ENCODE assay signal across 30 cellular contexts in the genomic region with DNA sequence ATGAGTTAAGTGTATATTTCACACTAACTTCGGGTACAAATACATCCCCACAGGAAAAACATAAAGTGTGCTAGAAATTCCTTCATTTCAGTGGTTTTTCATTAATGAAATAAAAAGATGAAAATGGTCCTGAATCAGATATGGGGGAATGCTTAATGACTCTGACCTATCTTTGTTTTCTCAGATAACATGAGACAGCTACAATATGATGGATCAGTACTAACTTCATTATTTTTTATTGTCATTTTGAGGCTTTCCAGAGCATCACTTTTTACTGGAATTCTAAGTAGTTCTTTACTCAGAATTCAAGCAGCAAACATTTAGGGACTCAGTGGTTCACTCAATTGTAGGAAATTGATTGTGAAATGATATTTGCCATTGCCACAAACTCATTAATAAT. TPM values are rescaled to one million over a fixed set of nuclear protein-coding genes. Genes with fewer than 3 reads are reported as not detected.
"Had no signal": no experiment of that assay in that cellular context is flagged by ENCODE, and none has a peak within 500 bp of the region (broad histone marks: within the 10 kb centered on the region; RNA-seq: fewer than 3 reads in every experiment).

No MANE protein-coding gene starts in this region.

- H2AFZ ChIP-seq: neural progenitor cell had no signal

- H3K36me3 Mint-ChIP-seq: immature natural killer cell; naive thymus-derived CD8-positive, alpha-beta T cell; stimulated activated memory B cell treated with anti-CD40 and anti-IgM and Interleukin-4, amounts not matched to agents 10 μg/mL and 1 μg/mL and 100 μg/mL, for 72 hours; type B pancreatic cell had no signal

- H3K4me3 Mint-ChIP-seq: immature natural killer cell; naive thymus-derived CD8-positive, alpha-beta T cell; nephron; neural progenitor cell; stimulated activated memory B cell treated with anti-CD40 and anti-IgM and Interleukin-4, amounts not matched to agents 10 μg/mL and 1 μg/mL and 100 μg/mL, for 72 hours; stimulated activated naive CD8-positive, alpha-beta T cell treated with anti-CD3 and anti-CD28 coated beads, Interleukin-15, amount 100 ng/mL, for 72 hours had no signal

- ATAC-seq: naive thymus-derived CD8-positive, alpha-beta T cell; right lobe of liver; stimulated activated memory B cell treated with anti-CD40 and anti-IgM and Interleukin-4, amounts not matched to agents 10 μg/mL and 1 μg/mL and 100 μg/mL, for 72 hours; stimulated activated naive CD8-positive, alpha-beta T cell treated with anti-CD3 and anti-CD28 coated beads, Interleukin-15, amount 100 ng/mL, for 72 hours had no signal

- H3K27ac ChIP-seq: left ventricle myocardium inferior, neural progenitor cell, ovary, right atrium auricular region, right lobe of liver, tibial nerve, uterus had no signal

- H3K4me1 ChIP-seq: left ventricle myocardium inferior, neural progenitor cell, right atrium auricular region, right lobe of liver, uterus had no signal

- H3K27me3 Mint-ChIP-seq: progenitor cell of endocrine pancreas had no signal

- H3K4me3 ChIP-seq: left ventricle myocardium inferior, lung, neural progenitor cell, ovary, right atrium auricular region, right lobe of liver, smooth muscle cell, tibial nerve, uterus had no signal

- H3K36me3 ChIP-seq: left ventricle myocardium inferior, neural progenitor cell, ovary, right atrium auricular region, right lobe of liver, tibial nerve, uterus had no signal

- DNase-seq: hypothalamus; immature natural killer cell; kidney; left ventricle myocardium inferior; mesendoderm; naive thymus-derived CD8-positive, alpha-beta T cell; ovary; right lobe of liver; stimulated activated CD4-positive, alpha-beta T cell treated with anti-CD3 and anti-CD28 coated beads, Interleukin-1b, Interleukin-23, amount 100 ng/mL, for 48 hours; stimulated activated CD4-positive, alpha-beta T cell treated with anti-CD3 and anti-CD28 coated beads, Interleukin-2, amount 100 ng/mL, for 48 hours; stimulated activated CD4-positive, alpha-beta T cell treated with anti-CD3 and anti-CD28 coated beads, Interleukin-4, amount 100 ng/mL, for 4 hours; stimulated activated CD8-positive, alpha-beta memory T cell treated with anti-CD3 and anti-CD28 coated beads, Interleukin-4, amount 100 ng/mL, for 48 hours; stimulated activated naive CD4-positive, alpha-beta T cell treated with Interleukin-2 at 50 U/mL for 16 hours; stimulated activated naive CD8-positive, alpha-beta T cell treated with anti-CD3 and anti-CD28 coated beads, Interleukin-15, amount 100 ng/mL, for 72 hours; substantia nigra; uterus had no signal

- H3K9me3 Mint-ChIP-seq: nephron; neural progenitor cell; stimulated activated memory B cell treated with anti-CD40 and anti-IgM and Interleukin-4, amounts not matched to agents 10 μg/mL and 1 μg/mL and 100 μg/mL, for 72 hours; stimulated activated naive CD8-positive, alpha-beta T cell treated with anti-CD3 and anti-CD28 coated beads, Interleukin-15, amount 100 ng/mL, for 72 hours; type B pancreatic cell had no signal

- H3K9me3 ChIP-seq: ovary, right lobe of liver, uterus had no signal

- H3K27ac Mint-ChIP-seq: immature natural killer cell; naive thymus-derived CD8-positive, alpha-beta T cell; nephron; neural progenitor cell; progenitor cell of endocrine pancreas; stimulated activated memory B cell treated with anti-CD40 and anti-IgM and Interleukin-4, amounts not matched to agents 10 μg/mL and 1 μg/mL and 100 μg/mL, for 72 hours; stimulated activated naive CD8-positive, alpha-beta T cell treated with anti-CD3 and anti-CD28 coated beads, Interleukin-15, amount 100 ng/mL, for 72 hours; type B pancreatic cell had no signal

- H3K4me1 Mint-ChIP-seq: immature natural killer cell; naive thymus-derived CD8-positive, alpha-beta T cell; nephron; stimulated activated memory B cell treated with anti-CD40 and anti-IgM and Interleukin-4, amounts not matched to agents 10 μg/mL and 1 μg/mL and 100 μg/mL, for 72 hours; stimulated activated naive CD8-positive, alpha-beta T cell treated with anti-CD3 and anti-CD28 coated beads, Interleukin-15, amount 100 ng/mL, for 72 hours had no signal

- H3K9ac ChIP-seq: neural progenitor cell had no signal

- H3K4me2 ChIP-seq: neural progenitor cell, smooth muscle cell had no signal

- H3K27me3 ChIP-seq: neural progenitor cell, ovary, right atrium auricular region, right lobe of liver, uterus had no signal

RNA-seq across cellular contexts. Expression of a gene that starts 2.8 kb away (rescaled TPM):
- total RNA-seq: kidney; left ventricle myocardium inferior; lower leg skin; naive thymus-derived CD8-positive, alpha-beta T cell; pulmonary artery endothelial cell; renal cortical epithelial cell; right lobe of liver; skeletal muscle tissue; tibial nerve; ureter had no signal
- polyA plus RNA-seq: immature natural killer cell; naive thymus-derived CD8-positive, alpha-beta T cell had no signal
